In genomic region chr1:179366093-179366800, GRCh38 we compare ENCODE assay signal across 1 cellular context.
TF ChIP-seq lines count a peak whose summit lies in the region.

No MANE protein-coding gene starts in this region.

TF ChIP-seq in K562, 482 proteins besides CTCF, POLR2A, EP300 and RAD21 (continued from another document and continues in another):
- TF ChIP-seq FOXJ2 (tag; IDR thresholded peaks at IDR 0.05) = 0 out of 2 replicates have a peak, but pooled peaks have one; percentile 3
- 0 out of 6 replicates have a peak, but pooled peaks of 1 of the 3 experiments have one; percentile 14 for TF ChIP-seq ZBTB11 (CRISPR knock-in tag; IDR thresholded peaks at IDR 0.05)
- TF ChIP-seq ELF2 (CRISPR knock-in tag; IDR thresholded peaks at IDR 0.05) = 0 out of 2 replicates have a peak, but pooled peaks have one; percentile 2
- TF ChIP-seq PHF8 (IDR thresholded peaks at IDR 0.05; ENCODE audit: borderline replicate concordance, low read length) = peak; percentile 73
- TF ChIP-seq SETDB1 (IDR thresholded peaks at IDR 0.05; ENCODE audit: low read length) = no peak
- TF ChIP-seq ZBTB34 (CRISPR knock-in tag; IDR thresholded peaks at IDR 0.05) = peak; percentile 49; the same call in 1 of the 2 replicates
- peak; percentile 15 for TF ChIP-seq CHD4 (IDR thresholded peaks at IDR 0.05; ENCODE audit: insufficient read depth, insufficient replicate concordance, low read depth, low read length, poor library complexity, severe bottlenecking)
- TF ChIP-seq, protein P1, sequence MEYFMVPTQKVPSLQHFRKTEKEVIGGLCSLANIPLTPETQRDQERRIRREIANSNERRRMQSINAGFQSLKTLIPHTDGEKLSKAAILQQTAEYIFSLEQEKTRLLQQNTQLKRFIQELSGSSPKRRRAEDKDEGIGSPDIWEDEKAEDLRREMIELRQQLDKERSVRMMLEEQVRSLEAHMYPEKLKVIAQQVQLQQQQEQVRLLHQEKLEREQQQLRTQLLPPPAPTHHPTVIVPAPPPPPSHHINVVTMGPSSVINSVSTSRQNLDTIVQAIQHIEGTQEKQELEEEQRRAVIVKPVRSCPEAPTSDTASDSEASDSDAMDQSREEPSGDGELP (CRISPR knock-in tag; IDR thresholded peaks at IDR 0.05; ENCODE audit: borderline replicate concordance) = 0 out of 2 replicates have a peak, but pooled peaks have one; percentile 21
- 0 out of 2 replicates have a peak, but pooled peaks have one; percentile 14 for TF ChIP-seq ZNF24 (IDR thresholded peaks at IDR 0.05)
- 0 out of 2 replicates have a peak, but pooled peaks have one; percentile 48 for TF ChIP-seq FOXP1 (CRISPR knock-in tag; IDR thresholded peaks at IDR 0.05)
- TF ChIP-seq TGIF2 (CRISPR knock-in tag; IDR thresholded peaks at IDR 0.05) = peak; percentile 34; the same call in 1 of the 2 replicates
- TF ChIP-seq, protein P2, sequence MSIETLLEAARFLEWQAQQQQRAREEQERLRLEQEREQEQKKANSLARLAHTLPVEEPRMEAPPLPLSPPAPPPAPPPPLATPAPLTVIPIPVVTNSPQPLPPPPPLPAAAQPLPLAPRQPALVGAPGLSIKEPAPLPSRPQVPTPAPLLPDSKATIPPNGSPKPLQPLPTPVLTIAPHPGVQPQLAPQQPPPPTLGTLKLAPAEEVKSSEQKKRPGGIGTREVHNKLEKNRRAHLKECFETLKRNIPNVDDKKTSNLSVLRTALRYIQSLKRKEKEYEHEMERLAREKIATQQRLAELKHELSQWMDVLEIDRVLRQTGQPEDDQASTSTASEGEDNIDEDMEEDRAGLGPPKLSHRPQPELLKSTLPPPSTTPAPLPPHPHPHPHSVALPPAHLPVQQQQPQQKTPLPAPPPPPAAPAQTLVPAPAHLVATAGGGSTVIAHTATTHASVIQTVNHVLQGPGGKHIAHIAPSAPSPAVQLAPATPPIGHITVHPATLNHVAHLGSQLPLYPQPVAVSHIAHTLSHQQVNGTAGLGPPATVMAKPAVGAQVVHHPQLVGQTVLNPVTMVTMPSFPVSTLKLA (conservative IDR thresholded peaks at IDR 0.05) = peak in 1 of 2 experiments; percentile 47; a peak in 1 of 4 replicates
- TF ChIP-seq POLR2H (tag; IDR thresholded peaks at IDR 0.05; ENCODE audit: low read depth) = peak; percentile 4; the same call in 1 of the 2 replicates
- no peak for TF ChIP-seq NR2C2 (CRISPR knock-in tag; IDR thresholded peaks at IDR 0.05)
- TF ChIP-seq NR2C2 (tag; IDR thresholded peaks at IDR 0.05) = peak; percentile 62
- peak; percentile 62; the same call in 1 of the 2 replicates for TF ChIP-seq HDAC2 (IDR thresholded peaks at IDR 0.05)
- peak in 1 of 2 experiments; percentile 65; a peak in 1 of 4 replicates for TF ChIP-seq HDAC1 (IDR thresholded peaks at IDR 0.05)
- no peak for TF ChIP-seq SRSF7 (optimal IDR thresholded peaks at IDR 0.05; ENCODE audit: low read depth, low read length)
- no peak for TF ChIP-seq ZZZ3 (IDR thresholded peaks at IDR 0.05)
- TF ChIP-seq STAT6 (CRISPR knock-in tag; IDR thresholded peaks at IDR 0.05) = 0 out of 2 replicates have a peak, but pooled peaks have one; percentile 10
- TF ChIP-seq RBFOX2 (IDR thresholded peaks at IDR 0.05; ENCODE audit: low read depth, low read length) = peak; percentile 40; the same call in 1 of the 2 replicates
- peak in 1 of 3 experiments; percentile 5 for TF ChIP-seq YY1 (IDR thresholded peaks at IDR 0.05; ENCODE audit: borderline replicate concordance in 1 of 3, control insufficient read depth in 1 of 3, extremely low read depth in 1 of 3, insufficient read depth in 3 of 3, insufficient read length in 1 of 3, insufficient replicate concordance in 2 of 3, low read depth in 1 of 3, low read length in 2 of 3)
- 0 out of 2 replicates have a peak, but pooled peaks have one; percentile 15 for TF ChIP-seq ERF (CRISPR knock-in tag; IDR thresholded peaks at IDR 0.05)
- TF ChIP-seq ZNF639 (CRISPR knock-in tag; conservative IDR thresholded peaks at IDR 0.05 in 1 of 2, IDR thresholded peaks at IDR 0.05 in 1 of 2) = 0 out of 4 replicates have a peak, but pooled peaks of 1 of the 2 experiments have one; percentile 40
- TF ChIP-seq, protein P3, sequence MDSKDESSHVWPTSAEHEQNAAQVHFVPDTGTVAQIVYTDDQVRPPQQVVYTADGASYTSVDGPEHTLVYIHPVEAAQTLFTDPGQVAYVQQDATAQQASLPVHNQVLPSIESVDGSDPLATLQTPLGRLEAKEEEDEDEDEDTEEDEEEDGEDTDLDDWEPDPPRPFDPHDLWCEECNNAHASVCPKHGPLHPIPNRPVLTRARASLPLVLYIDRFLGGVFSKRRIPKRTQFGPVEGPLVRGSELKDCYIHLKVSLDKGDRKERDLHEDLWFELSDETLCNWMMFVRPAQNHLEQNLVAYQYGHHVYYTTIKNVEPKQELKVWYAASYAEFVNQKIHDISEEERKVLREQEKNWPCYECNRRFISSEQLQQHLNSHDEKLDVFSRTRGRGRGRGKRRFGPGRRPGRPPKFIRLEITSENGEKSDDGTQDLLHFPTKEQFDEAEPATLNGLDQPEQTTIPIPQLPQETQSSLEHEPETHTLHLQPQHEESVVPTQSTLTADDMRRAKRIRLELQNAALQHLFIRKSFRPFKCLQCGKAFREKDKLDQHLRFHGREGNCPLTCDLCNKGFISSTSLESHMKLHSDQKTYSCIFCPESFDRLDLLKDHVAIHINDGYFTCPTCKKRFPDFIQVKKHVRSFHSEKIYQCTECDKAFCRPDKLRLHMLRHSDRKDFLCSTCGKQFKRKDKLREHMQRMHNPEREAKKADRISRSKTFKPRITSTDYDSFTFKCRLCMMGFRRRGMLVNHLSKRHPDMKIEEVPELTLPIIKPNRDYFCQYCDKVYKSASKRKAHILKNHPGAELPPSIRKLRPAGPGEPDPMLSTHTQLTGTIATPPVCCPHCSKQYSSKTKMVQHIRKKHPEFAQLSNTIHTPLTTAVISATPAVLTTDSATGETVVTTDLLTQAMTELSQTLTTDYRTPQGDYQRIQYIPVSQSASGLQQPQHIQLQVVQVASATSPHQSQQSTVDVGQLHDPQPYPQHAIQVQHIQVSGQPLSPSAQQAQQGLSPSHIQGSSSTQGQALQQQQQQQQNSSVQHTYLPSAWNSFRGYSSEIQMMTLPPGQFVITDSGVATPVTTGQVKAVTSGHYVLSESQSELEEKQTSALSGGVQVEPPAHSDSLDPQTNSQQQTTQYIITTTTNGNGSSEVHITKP (IDR thresholded peaks at IDR 0.05; ENCODE audit: partially characterized antibody) = peak; percentile 93
- no peak for TF ChIP-seq SRSF1 (IDR thresholded peaks at IDR 0.05; ENCODE audit: low read depth, low read length)
- 0 out of 2 replicates have a peak, but pooled peaks have one; percentile 0 for TF ChIP-seq ZNF165 (CRISPR knock-in tag; IDR thresholded peaks at IDR 0.05; ENCODE audit: borderline replicate concordance)
- TF ChIP-seq, protein P4, sequence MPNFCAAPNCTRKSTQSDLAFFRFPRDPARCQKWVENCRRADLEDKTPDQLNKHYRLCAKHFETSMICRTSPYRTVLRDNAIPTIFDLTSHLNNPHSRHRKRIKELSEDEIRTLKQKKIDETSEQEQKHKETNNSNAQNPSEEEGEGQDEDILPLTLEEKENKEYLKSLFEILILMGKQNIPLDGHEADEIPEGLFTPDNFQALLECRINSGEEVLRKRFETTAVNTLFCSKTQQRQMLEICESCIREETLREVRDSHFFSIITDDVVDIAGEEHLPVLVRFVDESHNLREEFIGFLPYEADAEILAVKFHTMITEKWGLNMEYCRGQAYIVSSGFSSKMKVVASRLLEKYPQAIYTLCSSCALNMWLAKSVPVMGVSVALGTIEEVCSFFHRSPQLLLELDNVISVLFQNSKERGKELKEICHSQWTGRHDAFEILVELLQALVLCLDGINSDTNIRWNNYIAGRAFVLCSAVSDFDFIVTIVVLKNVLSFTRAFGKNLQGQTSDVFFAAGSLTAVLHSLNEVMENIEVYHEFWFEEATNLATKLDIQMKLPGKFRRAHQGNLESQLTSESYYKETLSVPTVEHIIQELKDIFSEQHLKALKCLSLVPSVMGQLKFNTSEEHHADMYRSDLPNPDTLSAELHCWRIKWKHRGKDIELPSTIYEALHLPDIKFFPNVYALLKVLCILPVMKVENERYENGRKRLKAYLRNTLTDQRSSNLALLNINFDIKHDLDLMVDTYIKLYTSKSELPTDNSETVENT (CRISPR knock-in tag; IDR thresholded peaks at IDR 0.05) = peak; percentile 43; the same call in 1 of the 2 replicates
- peak; percentile 38; the same call in 1 of the 2 replicates for TF ChIP-seq ZNF431 (CRISPR knock-in tag; IDR thresholded peaks at IDR 0.05)
- TF ChIP-seq SAP30 (IDR thresholded peaks at IDR 0.05; ENCODE audit: borderline replicate concordance, insufficient read depth, low read depth, low read length, poor library complexity, severe bottlenecking) = peak; percentile 83
- peak; percentile 55 for TF ChIP-seq GABPA (tag; conservative IDR thresholded peaks at IDR 0.05; ENCODE audit: low read depth)
- TF ChIP-seq PHB (CRISPR knock-in tag; IDR thresholded peaks at IDR 0.05) = no peak
- TF ChIP-seq ATF1 (CRISPR knock-in tag; IDR thresholded peaks at IDR 0.05) = no peak
- peak; percentile 73 for TF ChIP-seq ATF1 (tag; IDR thresholded peaks at IDR 0.05)
- no peak for TF ChIP-seq ZSCAN29 (IDR thresholded peaks at IDR 0.05)
- TF ChIP-seq, protein P5, sequence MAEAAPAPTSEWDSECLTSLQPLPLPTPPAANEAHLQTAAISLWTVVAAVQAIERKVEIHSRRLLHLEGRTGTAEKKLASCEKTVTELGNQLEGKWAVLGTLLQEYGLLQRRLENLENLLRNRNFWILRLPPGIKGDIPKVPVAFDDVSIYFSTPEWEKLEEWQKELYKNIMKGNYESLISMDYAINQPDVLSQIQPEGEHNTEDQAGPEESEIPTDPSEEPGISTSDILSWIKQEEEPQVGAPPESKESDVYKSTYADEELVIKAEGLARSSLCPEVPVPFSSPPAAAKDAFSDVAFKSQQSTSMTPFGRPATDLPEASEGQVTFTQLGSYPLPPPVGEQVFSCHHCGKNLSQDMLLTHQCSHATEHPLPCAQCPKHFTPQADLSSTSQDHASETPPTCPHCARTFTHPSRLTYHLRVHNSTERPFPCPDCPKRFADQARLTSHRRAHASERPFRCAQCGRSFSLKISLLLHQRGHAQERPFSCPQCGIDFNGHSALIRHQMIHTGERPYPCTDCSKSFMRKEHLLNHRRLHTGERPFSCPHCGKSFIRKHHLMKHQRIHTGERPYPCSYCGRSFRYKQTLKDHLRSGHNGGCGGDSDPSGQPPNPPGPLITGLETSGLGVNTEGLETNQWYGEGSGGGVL (CRISPR knock-in tag; IDR thresholded peaks at IDR 0.05) = no peak
